In genomic region chr12:89154743-89155530, GRCh38 we compare ENCODE assay signal across 1 cellular context.
TF ChIP-seq lines count a peak whose summit lies in the region.

No MANE protein-coding gene starts in this region.

TF ChIP-seq in IMR-90, 13 proteins besides CTCF, POLR2A, EP300 and RAD21:
- TF ChIP-seq USF2 (IDR thresholded peaks at IDR 0.05; ENCODE audit: low read depth, low read length) (no peak), RCOR1 (IDR thresholded peaks at IDR 0.05; ENCODE audit: insufficient replicate concordance, low read length) (no peak), BHLHE40 (IDR thresholded peaks at IDR 0.05; ENCODE audit: low read depth, low read length) (no peak), CHD1 (IDR thresholded peaks at IDR 0.05; ENCODE audit: low read depth, low read length) (no peak), FOS (IDR thresholded peaks at IDR 0.05; ENCODE audit: low read depth, low read length) (no peak), CEBPB (IDR thresholded peaks at IDR 0.05; ENCODE audit: low read depth, low read length) (no peak), MAFK (IDR thresholded peaks at IDR 0.05; ENCODE audit: low read depth, low read length) (no peak), MXI1 (IDR thresholded peaks at IDR 0.05; ENCODE audit: borderline replicate concordance, low read depth, low read length) (no peak)
